9 cellular contexts compared by ENCODE assay signal in genomic region chr4:36351082-36351666, GRCh38.
A peak's percentile ranks its signal among the peaks of the same experiment; 100 is the strongest.
DNase-seq lines count a peak whose midpoint lies in the region; ATAC-seq, FAIRE-seq and TF ChIP-seq lines count a peak whose summit lies in the region.
"Had no signal": no experiment of that assay in that cellular context is flagged by ENCODE, and none has a peak within 500 bp of the region (broad histone marks: within the 10 kb centered on the region; RNA-seq: fewer than 3 reads in every experiment).

No MANE protein-coding gene starts in this region.

- no peaks in the 10 kb centered on the region for H4K20me1 ChIP-seq in endothelial cell of umbilical vein (replicated peaks; ENCODE audit: control insufficient read depth, extremely low read depth, insufficient read depth, low read length)

- H3K4me3 ChIP-seq in endothelial cell of umbilical vein (replicated peaks in 1 of 3; ENCODE audit: insufficient read depth in 1 of 3, low read depth in 1 of 3, low read length in 3 of 3), result no peak overlapping the region
- H3K4me3 ChIP-seq: ovary had no signal

- no peaks in the 10 kb centered on the region for H3K27me3 ChIP-seq in endothelial cell of umbilical vein (ENCODE audit: control insufficient read depth in 2 of 2, insufficient read depth in 2 of 2, low read length in 2 of 2)
- H3K27me3 ChIP-seq: ovary had no signal

- no peak for TF ChIP-seq POLR2A in endothelial cell of umbilical vein (IDR thresholded peaks at IDR 0.05; ENCODE audit: low read depth, low read length)

- intact Hi-C loops in endothelial cell of umbilical vein (cut with micrococcal nuclease) (loop anchor here (1.0 kb wide), 1 partner anchor 1039 kb away; no protein-coding TSS in a partner anchor), natural killer cell (cut with micrococcal nuclease) (loop anchor here (1.0 kb wide), 1 partner anchor 48 kb away; no protein-coding TSS in a partner anchor)

- no peak overlapping the region for H2AFZ ChIP-seq in endothelial cell of umbilical vein (ENCODE audit: low read depth, low read length)

- no peaks in the 10 kb centered on the region for H3K4me1 ChIP-seq in endothelial cell of umbilical vein (ENCODE audit: control insufficient read depth, extremely low read depth, insufficient read depth, low read length)

- POLR2A ChIA-PET in endothelial cell of umbilical vein (lab: Charles Lee), result no interaction called here

- no peaks in the 10 kb centered on the region for H3K36me3 Mint-ChIP-seq in activated CD8-positive, alpha-beta memory T cell treated with anti-CD3 and anti-CD28 coated beads, Interleukin-2, amount 10 ng/mL, durations not matched to agents 7 days and 5 days
- H3K36me3 Mint-ChIP-seq in natural killer cell, result no peaks in the 10 kb centered on the region

- no peaks in the 10 kb centered on the region for H3K9me1 ChIP-seq in endothelial cell of umbilical vein (replicated peaks; ENCODE audit: control insufficient read depth, extremely low read depth, insufficient read depth, low read length)

- FAIRE-seq in endothelial cell of umbilical vein (lab: Jason Lieb, UNC), result no peak

- BruUV-seq in endothelial cell of umbilical vein (replicated peaks; lab: Mats Ljungman, UMichigan), result no TSS peak

- no peaks in the 10 kb centered on the region for H3K36me3 ChIP-seq in endothelial cell of umbilical vein (ENCODE audit: control insufficient read depth in 2 of 2, extremely low read depth in 1 of 2, insufficient read depth in 2 of 2, low read length in 2 of 2)
- H3K36me3 ChIP-seq: ovary had no signal

- no peak overlapping the region for H3K27ac Mint-ChIP-seq in activated CD8-positive, alpha-beta memory T cell treated with anti-CD3 and anti-CD28 coated beads, Interleukin-2, amount 10 ng/mL, durations not matched to agents 7 days and 5 days
- peak overlapping the region in 1 of 2 donors; percentile 41 for H3K27ac Mint-ChIP-seq in natural killer cell

- H3K4me2 ChIP-seq in endothelial cell of umbilical vein (ENCODE audit: insufficient read depth, low read length), result no peak overlapping the region

- no peak overlapping the region for H3K9ac ChIP-seq in endothelial cell of umbilical vein (replicated peaks; ENCODE audit: extremely low read depth, insufficient read depth, low read length)

- no peaks in the 10 kb centered on the region for H3K9me3 Mint-ChIP-seq in activated CD8-positive, alpha-beta memory T cell treated with anti-CD3 and anti-CD28 coated beads, Interleukin-2, amount 10 ng/mL, durations not matched to agents 7 days and 5 days (ENCODE audit: low read depth)
- no peaks in the 10 kb centered on the region for H3K9me3 Mint-ChIP-seq in natural killer cell

- no peaks in the 10 kb centered on the region for H3K79me2 ChIP-seq in endothelial cell of umbilical vein (ENCODE audit: control insufficient read depth, insufficient read depth, low read length)

- CTCF ChIA-PET in activated CD8-positive, alpha-beta memory T cell treated with anti-CD3 and anti-CD28 coated beads, Interleukin-2, amount 10 ng/mL, durations not matched to agents 7 days and 5 days (lab: Charles Lee), result interaction anchor here (1.3 to 3.8 kb wide), 6 partner anchors 35 to 107 kb away, joined by 3 to 64 read pairs (median 11); partner anchors contain the start of gene ARAP2
- CTCF ChIA-PET in endothelial cell of umbilical vein (lab: Charles Lee), result no interaction called here

- H3K4me3 Mint-ChIP-seq in activated CD8-positive, alpha-beta memory T cell treated with anti-CD3 and anti-CD28 coated beads, Interleukin-2, amount 10 ng/mL, durations not matched to agents 7 days and 5 days, result no peak overlapping the region
- H3K4me3 Mint-ChIP-seq in natural killer cell, result no peak overlapping the region

- H3K27ac ChIP-seq in endothelial cell of umbilical vein (ENCODE audit: insufficient read depth, low read depth, low read length), result no peak overlapping the region
- H3K27ac ChIP-seq: ovary had no signal

- no peaks in the 10 kb centered on the region for H3K9me3 ChIP-seq in endothelial cell of umbilical vein (replicated peaks; ENCODE audit: control insufficient read depth, insufficient read depth, low read length)
- H3K9me3 ChIP-seq: ovary had no signal

- TF ChIP-seq CTCF in endothelial cell of umbilical vein (IDR thresholded peaks at IDR 0.05; ENCODE audit: extremely low read depth in 1 of 2, insufficient read depth in 1 of 2, low read depth in 1 of 2, low read length in 2 of 2) (peak; percentile 36 to 40), natural killer cell (IDR thresholded peaks at IDR 0.05) (peak; percentile 90)

- peaks cover 35% of the 10 kb centered on the region for H3K4me1 Mint-ChIP-seq in activated CD8-positive, alpha-beta memory T cell treated with anti-CD3 and anti-CD28 coated beads, Interleukin-2, amount 10 ng/mL, durations not matched to agents 7 days and 5 days
- peaks cover 5 to 12% of the 10 kb centered on the region in 2 donors for H3K4me1 Mint-ChIP-seq in natural killer cell

- dilution Hi-C loops in endothelial cell of umbilical vein (cut with MboI; ENCODE audit: extremely low pct_ligation_motif_present, low sequenced_read_pairs), result no loop called here

- ATAC-seq in HG03095 (IDR thresholded peaks at IDR 0.05; ENCODE audit: unreplicated experiment), result peak; percentile 48
- peak; percentile 80 for ATAC-seq in activated CD8-positive, alpha-beta memory T cell treated with anti-CD3 and anti-CD28 coated beads, Interleukin-2, amount 10 ng/mL, durations not matched to agents 7 days and 5 days
- peak; percentile 70 to 86 (median 86) for ATAC-seq in natural killer cell

- DNase-seq in SHP77 (lab: John Stamatoyannopoulos, UW) (peak; percentile 7 to 25), SHP77 treated with DMSO at 0.1 percent for 48 hours (lab: John Stamatoyannopoulos, UW) (no peak), NCI-H748 treated with DMSO at 0.1 percent for 48 hours (lab: John Stamatoyannopoulos, UW) (peak; percentile 3), endothelial cell of umbilical vein (ENCODE audit: low read depth, low spot score) (peak; percentile 37), natural killer cell (peak; percentile 63)
- peak; percentile 84 for DNase-seq in activated CD8-positive, alpha-beta memory T cell treated with anti-CD3 and anti-CD28 coated beads, Interleukin-2, amount 10 ng/mL, durations not matched to agents 7 days and 5 days
- peak; percentile 63 for DNase-seq in stimulated activated naive CD4-positive, alpha-beta T cell treated with Interleukin-2 at 50 U/mL for 16 hours (lab: John Stamatoyannopoulos, UW)

- no peaks in the 10 kb centered on the region for H3K27me3 Mint-ChIP-seq in activated CD8-positive, alpha-beta memory T cell treated with anti-CD3 and anti-CD28 coated beads, Interleukin-2, amount 10 ng/mL, durations not matched to agents 7 days and 5 days
- H3K27me3 Mint-ChIP-seq in natural killer cell (ENCODE audit: low read depth in 2 of 2), result no peaks in the 10 kb centered on the region

TF ChIP-seq in endothelial cell of umbilical vein, 7 proteins besides CTCF, POLR2A, EP300 and RAD21:
- TF ChIP-seq POLR2AphosphoS5 (IDR thresholded peaks at IDR 0.05; ENCODE audit: insufficient read depth, low read depth, low read length), result no peak
- no peak for TF ChIP-seq MYC (IDR thresholded peaks at IDR 0.05; ENCODE audit: low read depth, low read length)
- TF ChIP-seq GATA2 (IDR thresholded peaks at IDR 0.05; ENCODE audit: insufficient read depth, insufficient read length, low read depth, low read length), result no peak
- TF ChIP-seq JUN (IDR thresholded peaks at IDR 0.05; ENCODE audit: borderline replicate concordance, insufficient read depth, insufficient read length, low read depth), result no peak
- TF ChIP-seq, protein P1, sequence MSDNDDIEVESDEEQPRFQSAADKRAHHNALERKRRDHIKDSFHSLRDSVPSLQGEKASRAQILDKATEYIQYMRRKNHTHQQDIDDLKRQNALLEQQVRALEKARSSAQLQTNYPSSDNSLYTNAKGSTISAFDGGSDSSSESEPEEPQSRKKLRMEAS (IDR thresholded peaks at IDR 0.05; ENCODE audit: insufficient read depth, insufficient read length), result no peak
- TF ChIP-seq FOS (IDR thresholded peaks at IDR 0.05; ENCODE audit: borderline replicate concordance, insufficient read depth, low read length), result no peak
- TF ChIP-seq EZH2 (IDR thresholded peaks at IDR 0.05; ENCODE audit: borderline replicate concordance, low read depth, low read length, severe bottlenecking), result no peak
TF ChIP-seq in endothelial cell of umbilical vein: peak in this region for 0.
